Comparison of ENCODE assay signal across 14 cellular contexts in the genomic region with DNA sequence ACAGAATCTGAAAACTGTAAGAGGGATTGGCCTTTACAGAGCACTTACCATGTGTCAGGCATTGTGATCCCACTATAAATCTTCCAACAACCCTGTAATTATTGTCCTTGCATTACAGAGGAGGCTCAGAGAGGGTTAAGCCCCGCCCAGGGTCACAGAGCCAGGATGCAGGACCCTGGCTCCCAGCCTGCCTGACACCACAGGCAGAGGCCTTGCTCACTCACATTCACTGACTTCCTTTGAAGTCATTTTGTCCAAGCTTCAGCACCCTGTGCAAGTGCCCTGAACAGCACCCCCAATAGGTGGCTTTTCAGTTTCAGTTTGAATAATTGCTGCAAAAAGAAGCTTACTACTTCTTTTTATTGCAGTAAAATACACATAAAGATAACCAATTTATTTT.
DNase-seq lines count a peak whose midpoint lies in the region; ATAC-seq and TF ChIP-seq lines count a peak whose summit lies in the region.
"Had no signal": no experiment of that assay in that cellular context is flagged by ENCODE, and none has a peak within 500 bp of the region (broad histone marks: within the 10 kb centered on the region; RNA-seq: fewer than 3 reads in every experiment).

No MANE protein-coding gene starts in this region.

- H3K4me2 ChIP-seq in GM23338 (no peak overlapping the region), neural progenitor cell (no peak overlapping the region)

- H3K4me3 Mint-ChIP-seq in GM23338: no peak overlapping the region
- H3K4me3 Mint-ChIP-seq in chondrocyte (ENCODE audit: unreplicated experiment): no peak overlapping the region
- H3K4me3 Mint-ChIP-seq in neural progenitor cell: no peak overlapping the region
- H3K4me3 Mint-ChIP-seq: activated naive CD8-positive, alpha-beta T cell treated with anti-CD3 and anti-CD28 coated beads, Interleukin-2, amount 10 ng/mL, durations not matched to agents 7 days and 5 days; CD14-positive monocyte; stimulated activated naive B cell treated with anti-CD40 and anti-IgM and Interleukin-4, amounts not matched to agents 10 μg/mL and 1 μg/mL and 100 μg/mL, for 72 hours had no signal

- peak overlapping the region; percentile 58 for H2AFZ ChIP-seq in GM23338
- H2AFZ ChIP-seq in neural progenitor cell (replicated peaks): peak overlapping the region; percentile 19

- ATAC-seq in GM23338 (peak; percentile 40; the same call in 2 of the 3 replicates), HG02759 (IDR thresholded peaks at IDR 0.05; ENCODE audit: unreplicated experiment) (no peak), GM19397 (IDR thresholded peaks at IDR 0.05; ENCODE audit: unreplicated experiment) (no peak)
- ATAC-seq: pancreas had no signal

- no peak overlapping the region for H3K27ac Mint-ChIP-seq in GM23338
- no peak overlapping the region for H3K27ac Mint-ChIP-seq in chondrocyte (ENCODE audit: unreplicated experiment)
- H3K27ac Mint-ChIP-seq in neural progenitor cell: no peak overlapping the region
- H3K27ac Mint-ChIP-seq: activated naive CD8-positive, alpha-beta T cell treated with anti-CD3 and anti-CD28 coated beads, Interleukin-2, amount 10 ng/mL, durations not matched to agents 7 days and 5 days; CD14-positive monocyte; stimulated activated naive B cell treated with anti-CD40 and anti-IgM and Interleukin-4, amounts not matched to agents 10 μg/mL and 1 μg/mL and 100 μg/mL, for 72 hours had no signal

- no peaks in the 10 kb centered on the region for H3K9me2 ChIP-seq in GM23338 (ENCODE audit: insufficient read depth)

- H3K4me1 Mint-ChIP-seq in GM23338 (no peaks in the 10 kb centered on the region), chondrocyte (ENCODE audit: low read depth) (no peaks in the 10 kb centered on the region), neural progenitor cell (no peaks in the 10 kb centered on the region)
- H3K4me1 Mint-ChIP-seq: activated naive CD8-positive, alpha-beta T cell treated with anti-CD3 and anti-CD28 coated beads, Interleukin-2, amount 10 ng/mL, durations not matched to agents 7 days and 5 days; CD14-positive monocyte; stimulated activated naive B cell treated with anti-CD40 and anti-IgM and Interleukin-4, amounts not matched to agents 10 μg/mL and 1 μg/mL and 100 μg/mL, for 72 hours had no signal

- H3K4me3 ChIP-seq in GM23338: no peak overlapping the region
- H3K4me3 ChIP-seq in neural progenitor cell: no peak overlapping the region
- no peak overlapping the region for H3K4me3 ChIP-seq in MG63
- H3K4me3 ChIP-seq: pancreas had no signal

- TF ChIP-seq CTCF in GM23338 (conservative IDR thresholded peaks at IDR 0.05; ENCODE audit: low read depth in 2 of 2) (peak; percentile 43 to 49), chondrocyte (IDR thresholded peaks at IDR 0.05) (peak; percentile 44), neural progenitor cell (IDR thresholded peaks at IDR 0.05) (peak; percentile 27)

- H3K27ac ChIP-seq in GM23338 (ENCODE audit: low read depth) (no peak overlapping the region), neural progenitor cell (no peak overlapping the region)
- H3K27ac ChIP-seq: pancreas had no signal

- no peaks in the 10 kb centered on the region for H4K20me1 ChIP-seq in GM23338 (replicated peaks; ENCODE audit: insufficient read depth)
- H4K20me1 ChIP-seq in neural progenitor cell (ENCODE audit: low read depth): no peaks in the 10 kb centered on the region

- H3K36me3 Mint-ChIP-seq in GM23338 (ENCODE audit: low read depth) (no peaks in the 10 kb centered on the region), chondrocyte (ENCODE audit: low read depth) (peaks cover 2% of the 10 kb centered on the region), neural progenitor cell (peaks cover 7% of the 10 kb centered on the region)
- H3K36me3 Mint-ChIP-seq: activated naive CD8-positive, alpha-beta T cell treated with anti-CD3 and anti-CD28 coated beads, Interleukin-2, amount 10 ng/mL, durations not matched to agents 7 days and 5 days; CD14-positive monocyte; stimulated activated naive B cell treated with anti-CD40 and anti-IgM and Interleukin-4, amounts not matched to agents 10 μg/mL and 1 μg/mL and 100 μg/mL, for 72 hours had no signal

- H3K4me1 ChIP-seq in GM23338 (ENCODE audit: insufficient read depth): no peaks in the 10 kb centered on the region
- H3K4me1 ChIP-seq in neural progenitor cell: no peaks in the 10 kb centered on the region
- H3K4me1 ChIP-seq: pancreas had no signal

- H3K79me2 ChIP-seq in GM23338 (replicated peaks; ENCODE audit: insufficient read depth) (no peaks in the 10 kb centered on the region), neural progenitor cell (ENCODE audit: low read depth) (no peaks in the 10 kb centered on the region)

- H3K9me3 Mint-ChIP-seq in GM23338 (peaks cover 6% of the 10 kb centered on the region; the same call in 2 of the 3 replicates), chondrocyte (ENCODE audit: low read depth) (peaks cover 10% of the 10 kb centered on the region), neural progenitor cell (peaks cover 5% of the 10 kb centered on the region)

- H3F3A ChIP-seq in GM23338 (replicated peaks; ENCODE audit: low read depth) (no peaks in the 10 kb centered on the region), neural progenitor cell (ENCODE audit: low read depth) (no peaks in the 10 kb centered on the region)

- H3K9ac ChIP-seq in neural progenitor cell: no peak overlapping the region

- no peaks in the 10 kb centered on the region for H3K27me3 ChIP-seq in GM23338 (ENCODE audit: insufficient read depth)
- no peaks in the 10 kb centered on the region for H3K27me3 ChIP-seq in neural progenitor cell
- no peaks in the 10 kb centered on the region for H3K27me3 ChIP-seq in MG63
- H3K27me3 ChIP-seq: pancreas had no signal

- H3K9me3 ChIP-seq in neural progenitor cell (ENCODE audit: low read depth) (no peaks in the 10 kb centered on the region), MG63 (no peaks in the 10 kb centered on the region)
- H3K9me3 ChIP-seq: pancreas had no signal

- H3K36me3 ChIP-seq in GM23338 (ENCODE audit: insufficient read depth): no peaks in the 10 kb centered on the region
- no peaks in the 10 kb centered on the region for H3K36me3 ChIP-seq in neural progenitor cell
- no peaks in the 10 kb centered on the region for H3K36me3 ChIP-seq in MG63
- H3K36me3 ChIP-seq: pancreas had no signal

- DNase-seq in GM23338 (ENCODE audit: low spot score): peak; percentile 24
- DNase-seq in NCI-H1105 (lab: John Stamatoyannopoulos, UW): peak; percentile 31
- DNase-seq in chondrocyte (ENCODE audit: low spot score): no peak
- DNase-seq in neural progenitor cell (ENCODE audit: low spot score): no peak
- DNase-seq in MG63: no peak
- no peak for DNase-seq in inferior parietal cortex (ENCODE audit: extremely low spot score)
- DNase-seq: activated naive CD8-positive, alpha-beta T cell treated with anti-CD3 and anti-CD28 coated beads, Interleukin-2, amount 10 ng/mL, durations not matched to agents 7 days and 5 days; NCI-H2081 treated with DMSO at 0.1 percent for 48 hours; pancreas; stimulated activated CD4-positive, alpha-beta T cell treated with anti-CD3 and anti-CD28 coated beads, Interleukin-1b, Interleukin-23, amount 100 ng/mL, for 48 hours; stimulated activated naive B cell treated with anti-CD40 and anti-IgM and Interleukin-4, amounts not matched to agents 10 μg/mL and 1 μg/mL and 100 μg/mL, for 72 hours had no signal

- H3K27me3 Mint-ChIP-seq in GM23338 (ENCODE audit: insufficient read depth, low read depth, poor library complexity) (no peaks in the 10 kb centered on the region), chondrocyte (ENCODE audit: low read depth) (no peaks in the 10 kb centered on the region), neural progenitor cell (ENCODE audit: insufficient read depth, low read depth) (no peaks in the 10 kb centered on the region)
- H3K27me3 Mint-ChIP-seq: activated naive CD8-positive, alpha-beta T cell treated with anti-CD3 and anti-CD28 coated beads, Interleukin-2, amount 10 ng/mL, durations not matched to agents 7 days and 5 days; stimulated activated naive B cell treated with anti-CD40 and anti-IgM and Interleukin-4, amounts not matched to agents 10 μg/mL and 1 μg/mL and 100 μg/mL, for 72 hours had no signal

TF ChIP-seq in GM23338, 12 proteins besides CTCF, POLR2A, EP300 and RAD21 (continues in another document):
- TF ChIP-seq POLR2AphosphoS5 (IDR thresholded peaks at IDR 0.05; ENCODE audit: low read depth) (no peak), EZH2 (IDR thresholded peaks at IDR 0.05; ENCODE audit: low read depth, unreplicated experiment) (no peak)

Comparison
In these comparisons a context has a peak if more than half of its experiments do, and no peak if none do; other contexts are left out.
1. DNase-seq: peak in GM23338 (single experiment) and NCI-H1105 (single experiment); none in chondrocyte (single experiment), neural progenitor cell (single experiment), MG63 (single experiment) and inferior parietal cortex (single experiment).
2. Peak in every context shown above with its lines, with median percentiles within 50 percentile points of each other: CTCF ChIP-seq.